ENCODE assay signal across 8 cellular contexts in genomic region chr19:9674669-9675357, GRCh38. TPM values are rescaled to one million over a fixed set of nuclear protein-coding genes. Genes with fewer than 3 reads are reported as not detected.
DNase-seq lines count a peak whose midpoint lies in the region; ATAC-seq and TF ChIP-seq lines count a peak whose summit lies in the region.

TSS of gene ZNF562 (minus strand) at chr19:9675100. CDS start at chr19:9660744, 14,356 bp downstream.

- peak within 1 kb of the TSS; percentile 92 for H3K27ac ChIP-seq in uterus

- no peaks in the 10 kb centered on the region for H3K27me3 Mint-ChIP-seq in T-helper 1 cell treated with Interleukin-12 subunit alpha and Interleukin-12 subunit beta and Interleukin-4 antibody, amounts not matched to agents 30 μg/mL and 1 μg/mL, for 36 hours (ENCODE audit: low read depth)

- no peaks in the 10 kb centered on the region for H3K9me3 ChIP-seq in uterus

- H3K36me3 ChIP-seq in uterus = no peaks in the 10 kb centered on the region

- peaks cover 38% of the 10 kb centered on the region for H3K36me3 Mint-ChIP-seq in T-helper 1 cell treated with Interleukin-12 subunit alpha and Interleukin-12 subunit beta and Interleukin-4 antibody, amounts not matched to agents 30 μg/mL and 1 μg/mL, for 36 hours (ENCODE audit: low read depth)

- no peak for TF ChIP-seq CTCF in HFF-Myc (IDR thresholded peaks at IDR 0.05; ENCODE audit: low read depth, low read length, missing control alignments)
- TF ChIP-seq CTCF in uterus (IDR thresholded peaks at IDR 0.05) = no peak

- ATAC-seq in left ventricle myocardium superior = peak; percentile 98

- no peaks in the 10 kb centered on the region for H3K27me3 ChIP-seq in uterus

- H3K4me1 Mint-ChIP-seq in T-helper 1 cell treated with Interleukin-12 subunit alpha and Interleukin-12 subunit beta and Interleukin-4 antibody, amounts not matched to agents 30 μg/mL and 1 μg/mL, for 36 hours (ENCODE audit: low read depth) = peaks cover 12% of the 10 kb centered on the region

- H3K4me3 ChIP-seq in HFF-Myc (replicated peaks; ENCODE audit: low read depth, low read length) (peak within 1 kb of the TSS; percentile 84), uterus (peak within 1 kb of the TSS; percentile 73 to 94)

- peak; percentile 91 for DNase-seq in G401 (ENCODE audit: low spot score)
- DNase-seq in HFF-Myc (ENCODE audit: extremely low read depth, low read depth) = peak; percentile 70
- DNase-seq in NCI-H1105 (lab: John Stamatoyannopoulos, UW) = peak; percentile 77
- DNase-seq in amniotic stem cell (lab: John Stamatoyannopoulos, UW) = peak; percentile 83
- DNase-seq in left ventricle myocardium superior = peak; percentile 93
- DNase-seq in pulmonary artery endothelial cell (ENCODE audit: low read depth, low spot score) = peak; percentile 66
- DNase-seq in uterus = peak; percentile 83 to 85

- intact Hi-C loops in left ventricle myocardium superior (cut with micrococcal nuclease) (no loop called here), uterus (cut with DNase I; ENCODE audit: low total_unique reads) (no loop called here)

- H3K27ac Mint-ChIP-seq in T-helper 1 cell treated with Interleukin-12 subunit alpha and Interleukin-12 subunit beta and Interleukin-4 antibody, amounts not matched to agents 30 μg/mL and 1 μg/mL, for 36 hours = peak within 1 kb of the TSS; percentile 94

- peak within 1 kb of the TSS; percentile 91 for H3K4me3 Mint-ChIP-seq in T-helper 1 cell treated with Interleukin-12 subunit alpha and Interleukin-12 subunit beta and Interleukin-4 antibody, amounts not matched to agents 30 μg/mL and 1 μg/mL, for 36 hours

- H3K9me3 Mint-ChIP-seq in T-helper 1 cell treated with Interleukin-12 subunit alpha and Interleukin-12 subunit beta and Interleukin-4 antibody, amounts not matched to agents 30 μg/mL and 1 μg/mL, for 36 hours = peaks cover 46% of the 10 kb centered on the region

- in situ Hi-C loops in G401 (cut with HindIII; ENCODE audit: low sequenced_read_pairs) = no loop called here

- peak in 1 of 2 donors; percentile 53 for TF ChIP-seq POLR2A in uterus (IDR thresholded peaks at IDR 0.05)

- H3K4me1 ChIP-seq in uterus = no peaks in the 10 kb centered on the region

RNA-seq across cellular contexts. Expression of gene ZNF562, which starts in this region (rescaled TPM):
- 9.7 and 34.7 TPM in 2 replicates for total RNA-seq in G401 (2014; rRNA removed; shearing (Covaris generic))
- total RNA-seq in left ventricle myocardium superior (21.2 TPM), pulmonary artery endothelial cell (19.3 and 40.5 TPM in 2 replicates), uterus (10 to 100 TPM; 14.4 to 85.1 (median 43.5) TPM)

Comparison
In these comparisons a context has a peak if more than half of its experiments do, and no peak if none do; other contexts are left out.
1. Peak in every context shown above with its lines: DNase-seq, ATAC-seq, H3K4me3 ChIP-seq and H3K27ac ChIP-seq.